In genomic region chr14:76389841-76390240, GRCh38 we compare ENCODE assay signal across 11 cellular contexts. TPM values are rescaled to one million over a fixed set of nuclear protein-coding genes. Genes with fewer than 3 reads are reported as not detected.
"Had no signal": no experiment of that assay in that cellular context is flagged by ENCODE, and none has a peak within 500 bp of the region (broad histone marks: within the 10 kb centered on the region; RNA-seq: fewer than 3 reads in every experiment).

No MANE protein-coding gene starts in this region.

- H3K4me3 ChIP-seq: GM23338, K562 had no signal

- FAIRE-seq: H1, H54, K562 had no signal

- H3K4me2 ChIP-seq: GM23338 had no signal

- ATAC-seq: GM23338, K562 had no signal

- H2AFZ ChIP-seq: GM23338 had no signal

- DNase-seq: H9, HCEC 1CT, HFFc6, IMR-90, KG1 had no signal

- H3K27ac ChIP-seq: HL-60 had no signal

RNA-seq across cellular contexts. Expression of gene ESRRB, which starts 13.9 kb away (rescaled TPM):
- total RNA-seq: HFFc6, HT1080, IMR-90 had no signal
- polyA plus RNA-seq: IMR-90 had no signal
